ENCODE assay signal across 1 cellular context in the genomic region with DNA sequence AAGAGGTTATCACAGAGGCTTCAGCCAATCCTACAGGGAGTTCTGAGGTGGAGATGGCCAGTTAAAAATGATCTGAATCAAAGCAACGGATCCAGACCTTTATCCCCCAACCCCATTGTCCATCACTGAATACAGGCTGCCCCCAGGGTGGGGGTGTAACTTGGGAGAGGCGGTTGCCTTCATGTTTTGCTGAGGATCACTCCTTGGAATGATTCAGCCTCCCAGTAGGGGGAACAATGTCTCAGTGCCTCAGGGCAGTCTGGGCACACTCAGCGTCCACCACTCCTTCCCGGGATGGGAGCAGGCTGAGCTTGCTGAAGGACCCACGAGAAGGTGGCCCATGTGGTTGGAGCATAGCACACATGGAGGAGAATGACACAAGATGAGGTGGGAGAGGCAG.
TF ChIP-seq lines count a peak whose summit lies in the region.

No MANE protein-coding gene starts in this region.

TF ChIP-seq in GM23338, 12 proteins besides CTCF, POLR2A, EP300 and RAD21 (continued from another document):
- TF ChIP-seq ZNF462 (CRISPR knock-in tag; IDR thresholded peaks at IDR 0.05) (no peak), NANOG (IDR thresholded peaks at IDR 0.05; ENCODE audit: borderline replicate concordance) (no peak), ZNF114 (CRISPR knock-in tag; IDR thresholded peaks at IDR 0.05) (no peak), REST (IDR thresholded peaks at IDR 0.05; ENCODE audit: unreplicated experiment) (no peak)
